ENCODE assay signal across 9 cellular contexts in genomic region chr10:14742815-14743214, GRCh38. TPM values are rescaled to one million over a fixed set of nuclear protein-coding genes. Genes with fewer than 3 reads are reported as not detected.
A peak's percentile ranks its signal among the peaks of the same experiment; 100 is the strongest.
DNase-seq lines count a peak whose midpoint lies in the region; ATAC-seq and TF ChIP-seq lines count a peak whose summit lies in the region.
"Had no signal": no experiment of that assay in that cellular context is flagged by ENCODE, and none has a peak within 500 bp of the region (broad histone marks: within the 10 kb centered on the region; RNA-seq: fewer than 3 reads in every experiment).

No MANE protein-coding gene starts in this region.

- H3K36me3 ChIP-seq in mesendoderm (ENCODE audit: control insufficient read depth, insufficient read depth, low read length) = no peaks in the 10 kb centered on the region
- no peaks in the 10 kb centered on the region for H3K36me3 ChIP-seq in sigmoid colon

- H4K8ac ChIP-seq in mesendoderm (ENCODE audit: low read depth, low read length) = no peak overlapping the region

- no CpG with 5 or more reads among the region's 3 CpGs for WGBS in mesendoderm (ENCODE audit: extremely low coverage, insufficient coverage, low lambda C conversion rate)
- WGBS in sigmoid colon, 2 donors = 12 to 23% methylated on average over 3 of the region's 3 CpGs

- no peak overlapping the region for H3K4ac ChIP-seq in mesendoderm (ENCODE audit: low read depth, low read length)

- no peak for TF ChIP-seq POLR2A in sigmoid colon (IDR thresholded peaks at IDR 0.05)

- no peak overlapping the region for H3K4me2 ChIP-seq in mesendoderm (ENCODE audit: low read length)

- intact Hi-C loops in sigmoid colon (cut with DNase I) = no loop called here

- no peak overlapping the region for H2BK5ac ChIP-seq in mesendoderm (ENCODE audit: low read length)

- H3K4me3 ChIP-seq in mesendoderm (ENCODE audit: low read length) = no peak overlapping the region
- no peak overlapping the region for H3K4me3 ChIP-seq in sigmoid colon

- H3K36me3 Mint-ChIP-seq in chondrocyte (ENCODE audit: low read depth) = peaks cover 4% of the 10 kb centered on the region

- H3K27ac Mint-ChIP-seq in chondrocyte (ENCODE audit: unreplicated experiment) = no peak overlapping the region

- H3K9me3 ChIP-seq in sigmoid colon = no peaks in the 10 kb centered on the region

- peaks cover 19% of the 10 kb centered on the region for H3K9me3 Mint-ChIP-seq in chondrocyte (ENCODE audit: low read depth)

- H3K79me2 ChIP-seq in mesendoderm (ENCODE audit: control insufficient read depth, insufficient read depth, low read length) = no peaks in the 10 kb centered on the region

- TF ChIP-seq CTCF in chondrocyte (IDR thresholded peaks at IDR 0.05) (no peak), sigmoid colon (IDR thresholded peaks at IDR 0.05) (no peak)

- no peak overlapping the region for H3K9ac ChIP-seq in mesendoderm (ENCODE audit: low read length)

- H2BK120ac ChIP-seq in mesendoderm (ENCODE audit: low read depth, low read length) = no peak overlapping the region

- no peaks in the 10 kb centered on the region for H3K4me1 ChIP-seq in mesendoderm (ENCODE audit: control insufficient read depth, low read depth, low read length)
- peaks cover 0 to 16% (median 10%) of the 10 kb centered on the region in 4 donors for H3K4me1 ChIP-seq in sigmoid colon

- no peaks in the 10 kb centered on the region for H3K79me1 ChIP-seq in mesendoderm (ENCODE audit: low read length)

- no peak overlapping the region for H3K4me3 Mint-ChIP-seq in chondrocyte (ENCODE audit: unreplicated experiment)

- H3K27ac ChIP-seq in mesendoderm (ENCODE audit: low read depth, low read length) (no peak overlapping the region), sigmoid colon (no peak overlapping the region)

- no peak overlapping the region for H3K18ac ChIP-seq in mesendoderm (ENCODE audit: low read length)

- H2BK15ac ChIP-seq in mesendoderm (replicated peaks; ENCODE audit: low read depth) = no peak overlapping the region

- H3K27me3 ChIP-seq in mesendoderm (ENCODE audit: insufficient read depth, low read length, poor library complexity) (no peaks in the 10 kb centered on the region), sigmoid colon (no peaks in the 10 kb centered on the region)

- no peak overlapping the region for H4K5ac ChIP-seq in mesendoderm (ENCODE audit: low read length)

- no peak overlapping the region for H2AK5ac ChIP-seq in mesendoderm (ENCODE audit: low read length)

- peaks cover 16% of the 10 kb centered on the region for H3K4me1 Mint-ChIP-seq in chondrocyte (ENCODE audit: low read depth)

- DNase-seq in foreskin melanocyte (peak; percentile 25), mesendoderm (no peak), chondrocyte (ENCODE audit: low spot score) (no peak), kidney tubule cell (ENCODE audit: low spot score) (no peak), sigmoid colon (no peak)

- no peak overlapping the region for H3K56ac ChIP-seq in mesendoderm (ENCODE audit: low read length)

- peak; percentile 88 for ATAC-seq in GM18498 (IDR thresholded peaks at IDR 0.05; ENCODE audit: unreplicated experiment)
- peak; percentile 85 for ATAC-seq in GM21390 (IDR thresholded peaks at IDR 0.05; ENCODE audit: unreplicated experiment)
- ATAC-seq in HG03565 (IDR thresholded peaks at IDR 0.05; ENCODE audit: unreplicated experiment) = peak; percentile 75
- ATAC-seq: HCT116 had no signal

- no peak for TF ChIP-seq EP300 in sigmoid colon (IDR thresholded peaks at IDR 0.05)

- H3K27me3 Mint-ChIP-seq in chondrocyte (ENCODE audit: low read depth) = peaks cover 9% of the 10 kb centered on the region

- H3K23ac ChIP-seq in mesendoderm (ENCODE audit: low read length) = no peak overlapping the region

RNA-seq across cellular contexts. Expression of gene FAM107B, which starts 31.9 kb away (rescaled TPM):
- 38.5 TPM for polyA plus RNA-seq in mesendoderm (2013, experiment 1 of 2)
- polyA plus RNA-seq in mesendoderm (2013, experiment 2 of 2) = 36.3 TPM
- total RNA-seq in chondrocyte (13.8 to 29.6 TPM (median 29.1 TPM) in 3 replicates), sigmoid colon (10 to 100 TPM; 12.8 to 15.0 (median 14.2) TPM)
- 100 to 1,000 TPM in 2 of 3 donors, 10 to 100 TPM in 1; 61.9 to 111 (median 103) TPM for polyA plus RNA-seq in sigmoid colon
